In genomic region chr14:31360919-31361662, GRCh38 we compare ENCODE assay signal across 15 cellular contexts. TPM values are rescaled to one million over a fixed set of nuclear protein-coding genes. Genes with fewer than 3 reads are reported as not detected.
DNase-seq lines count a peak whose midpoint lies in the region; ATAC-seq, FAIRE-seq and TF ChIP-seq lines count a peak whose summit lies in the region.
"Had no signal": no experiment of that assay in that cellular context is flagged by ENCODE, and none has a peak within 500 bp of the region (broad histone marks: within the 10 kb centered on the region; RNA-seq: fewer than 3 reads in every experiment).

No MANE protein-coding gene starts in this region.

- ATAC-seq in GM21717 (IDR thresholded peaks at IDR 0.05; ENCODE audit: unreplicated experiment): no peak

- H3K36me3 ChIP-seq in bronchial epithelial cell (ENCODE audit: control insufficient read depth, insufficient read depth, low read length): peaks cover 1% of the 10 kb centered on the region

- DNase-seq in Caki2 (ENCODE audit: low read depth) (peak; percentile 32), NCI-H226 (peak; percentile 24), bronchial epithelial cell (ENCODE audit: low read depth) (peak; percentile 91), kidney tubule cell (ENCODE audit: low spot score) (peak; percentile 90), NOMO-1 (lab: John Stamatoyannopoulos, UW; ENCODE audit: unreplicated experiment in 2 of 2) (no peak)
- no peak for DNase-seq in activated CD4-positive, alpha-beta T cell treated with anti-CD3 and anti-CD28 coated beads for 48 hours
- DNase-seq in stimulated activated naive CD4-positive, alpha-beta T cell treated with Interleukin-2 at 50 U/mL for 16 hours (lab: John Stamatoyannopoulos, UW): no peak
- DNase-seq: adrenal gland, NCI-H187, NCI-H748 treated with DMSO at 0.1 percent for 48 hours, SHP77, T-helper 9 cell had no signal

- no peak for FAIRE-seq in bronchial epithelial cell (lab: Jason Lieb, UNC)

- no peak for TF ChIP-seq CTCF in bronchial epithelial cell (IDR thresholded peaks at IDR 0.05; ENCODE audit: insufficient read depth, low read length, severe bottlenecking)

- no peaks in the 10 kb centered on the region for H3K27me3 ChIP-seq in bronchial epithelial cell (ENCODE audit: control insufficient read depth, insufficient read depth, low read length)
- H3K27me3 ChIP-seq: adrenal gland had no signal

- in situ Hi-C loops in Caki2 (cut with HindIII; ENCODE audit: low pct_unique_long_range_greater_than_20kb, low sequenced_read_pairs): no loop called here

- no peak overlapping the region for H3K4me3 ChIP-seq in bronchial epithelial cell (ENCODE audit: low read depth, low read length)
- H3K4me3 ChIP-seq: adrenal gland, coronary artery, skin epidermis had no signal

RNA-seq across cellular contexts. Expression of gene HEATR5A, which starts 59.3 kb away (rescaled TPM):
- 8.9 and 39.6 TPM in 2 replicates for total RNA-seq in Caki2 (2014; rRNA removed; shearing (Covaris generic); ENCODE audit: low replicate concordance)
- total RNA-seq in bronchial epithelial cell: 15.5 and 15.8 TPM in 2 replicates

Comparison
In these comparisons a context has a peak if more than half of its experiments do, and no peak if none do; other contexts are left out.
1. DNase-seq: peak in Caki2 (single experiment), NCI-H226 (single experiment), bronchial epithelial cell (single experiment) and kidney tubule cell (single experiment); none in activated CD4-positive, alpha-beta T cell treated with anti-CD3 and anti-CD28 coated beads for 48 hours (single experiment), stimulated activated naive CD4-positive, alpha-beta T cell treated with Interleukin-2 at 50 U/mL for 16 hours (single experiment) and NOMO-1 (0 of 2).